ENCODE assay signal across 1 cellular context in genomic region chr18:22043837-22044236, GRCh38.
TF ChIP-seq lines count a peak whose summit lies in the region.

No MANE protein-coding gene starts in this region.

TF ChIP-seq in GM23338, 12 proteins besides CTCF, POLR2A, EP300 and RAD21 (continued from another document):
- TF ChIP-seq, protein P1, sequence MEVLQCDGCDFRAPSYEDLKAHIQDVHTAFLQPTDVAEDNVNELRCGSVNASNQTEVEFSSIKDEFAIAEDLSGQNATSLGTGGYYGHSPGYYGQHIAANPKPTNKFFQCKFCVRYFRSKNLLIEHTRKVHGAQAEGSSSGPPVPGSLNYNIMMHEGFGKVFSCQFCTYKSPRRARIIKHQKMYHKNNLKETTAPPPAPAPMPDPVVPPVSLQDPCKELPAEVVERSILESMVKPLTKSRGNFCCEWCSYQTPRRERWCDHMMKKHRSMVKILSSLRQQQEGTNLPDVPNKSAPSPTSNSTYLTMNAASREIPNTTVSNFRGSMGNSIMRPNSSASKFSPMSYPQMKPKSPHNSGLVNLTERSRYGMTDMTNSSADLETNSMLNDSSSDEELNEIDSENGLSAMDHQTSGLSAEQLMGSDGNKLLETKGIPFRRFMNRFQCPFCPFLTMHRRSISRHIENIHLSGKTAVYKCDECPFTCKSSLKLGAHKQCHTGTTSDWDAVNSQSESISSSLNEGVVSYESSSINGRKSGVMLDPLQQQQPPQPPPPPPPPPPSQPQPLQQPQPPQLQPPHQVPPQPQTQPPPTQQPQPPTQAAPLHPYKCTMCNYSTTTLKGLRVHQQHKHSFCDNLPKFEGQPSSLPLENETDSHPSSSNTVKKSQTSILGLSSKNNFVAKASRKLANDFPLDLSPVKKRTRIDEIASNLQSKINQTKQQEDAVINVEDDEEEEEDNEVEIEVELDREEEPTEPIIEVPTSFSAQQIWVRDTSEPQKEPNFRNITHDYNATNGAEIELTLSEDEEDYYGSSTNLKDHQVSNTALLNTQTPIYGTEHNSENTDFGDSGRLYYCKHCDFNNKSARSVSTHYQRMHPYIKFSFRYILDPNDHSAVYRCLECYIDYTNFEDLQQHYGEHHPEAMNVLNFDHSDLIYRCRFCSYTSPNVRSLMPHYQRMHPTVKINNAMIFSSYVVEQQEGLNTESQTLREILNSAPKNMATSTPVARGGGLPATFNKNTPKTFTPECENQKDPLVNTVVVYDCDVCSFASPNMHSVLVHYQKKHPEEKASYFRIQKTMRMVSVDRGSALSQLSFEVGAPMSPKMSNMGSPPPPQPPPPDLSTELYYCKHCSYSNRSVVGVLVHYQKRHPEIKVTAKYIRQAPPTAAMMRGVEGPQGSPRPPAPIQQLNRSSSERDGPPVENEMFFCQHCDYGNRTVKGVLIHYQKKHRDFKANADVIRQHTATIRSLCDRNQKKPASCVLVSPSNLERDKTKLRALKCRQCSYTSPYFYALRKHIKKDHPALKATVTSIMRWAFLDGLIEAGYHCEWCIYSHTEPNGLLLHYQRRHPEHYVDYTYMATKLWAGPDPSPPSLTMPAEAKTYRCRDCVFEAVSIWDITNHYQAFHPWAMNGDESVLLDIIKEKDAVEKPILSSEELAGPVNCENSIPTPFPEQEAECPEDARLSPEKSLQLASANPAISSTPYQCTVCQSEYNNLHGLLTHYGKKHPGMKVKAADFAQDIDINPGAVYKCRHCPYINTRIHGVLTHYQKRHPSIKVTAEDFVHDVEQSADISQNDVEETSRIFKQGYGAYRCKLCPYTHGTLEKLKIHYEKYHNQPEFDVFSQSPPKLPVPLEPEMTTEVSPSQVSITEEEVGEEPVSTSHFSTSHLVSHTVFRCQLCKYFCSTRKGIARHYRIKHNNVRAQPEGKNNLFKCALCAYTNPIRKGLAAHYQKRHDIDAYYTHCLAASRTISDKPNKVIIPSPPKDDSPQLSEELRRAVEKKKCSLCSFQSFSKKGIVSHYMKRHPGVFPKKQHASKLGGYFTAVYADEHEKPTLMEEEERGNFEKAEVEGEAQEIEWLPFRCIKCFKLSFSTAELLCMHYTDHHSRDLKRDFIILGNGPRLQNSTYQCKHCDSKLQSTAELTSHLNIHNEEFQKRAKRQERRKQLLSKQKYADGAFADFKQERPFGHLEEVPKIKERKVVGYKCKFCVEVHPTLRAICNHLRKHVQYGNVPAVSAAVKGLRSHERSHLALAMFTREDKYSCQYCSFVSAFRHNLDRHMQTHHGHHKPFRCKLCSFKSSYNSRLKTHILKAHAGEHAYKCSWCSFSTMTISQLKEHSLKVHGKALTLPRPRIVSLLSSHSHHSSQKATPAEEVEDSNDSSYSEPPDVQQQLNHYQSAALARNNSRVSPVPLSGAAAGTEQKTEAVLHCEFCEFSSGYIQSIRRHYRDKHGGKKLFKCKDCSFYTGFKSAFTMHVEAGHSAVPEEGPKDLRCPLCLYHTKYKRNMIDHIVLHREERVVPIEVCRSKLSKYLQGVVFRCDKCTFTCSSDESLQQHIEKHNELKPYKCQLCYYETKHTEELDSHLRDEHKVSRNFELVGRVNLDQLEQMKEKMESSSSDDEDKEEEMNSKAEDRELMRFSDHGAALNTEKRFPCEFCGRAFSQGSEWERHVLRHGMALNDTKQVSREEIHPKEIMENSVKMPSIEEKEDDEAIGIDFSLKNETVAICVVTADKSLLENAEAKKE (CRISPR knock-in tag; IDR thresholded peaks at IDR 0.05): no peak
